Comparison of ENCODE assay signal across 28 cellular contexts in genomic region chr4:11824557-11824956, GRCh38.
"Had no signal": no experiment of that assay in that cellular context is flagged by ENCODE, and none has a peak within 500 bp of the region (broad histone marks: within the 10 kb centered on the region; RNA-seq: fewer than 3 reads in every experiment).

No MANE protein-coding gene starts in this region.

- H3K36me3 ChIP-seq: heart left ventricle, lower lobe of right lung, neural progenitor cell, vagina had no signal

- H3K9me3 ChIP-seq: lower lobe of right lung, psoas muscle, vagina had no signal

- DNase-seq: activated CD4-positive, alpha-beta T cell treated with anti-CD3 and anti-CD28 coated beads for 4 hours; activated CD4-positive, alpha-beta T cell treated with anti-CD3 and anti-CD28 coated beads, Interleukin-2, amount 50 U/mL, for 4 hours; activated CD4-positive, CD25-positive, alpha-beta regulatory T cell; activated effector memory CD4-positive, alpha-beta T cell treated with Interleukin-2 at 50 U/mL for 16 hours; activated naive CD4-positive, alpha-beta T cell treated with Interleukin-2 at 50 U/mL for 16 hours; activated T-cell treated with anti-CD3 and anti-CD28 coated beads for 4 hours; activated T-cell treated with anti-CD3 and anti-CD28 coated beads, Interleukin-2, amount 50 U/mL, for 72 hours; anterior cingulate cortex; dermis blood vessel endothelial cell; effector memory CD4-positive, alpha-beta T cell; heart left ventricle; kidney glomerular epithelial cell; lower lobe of right lung; mesenchymal stem cell; natural killer cell; occipital lobe; psoas muscle; stimulated activated CD4-positive, alpha-beta T cell treated with anti-CD3 and anti-CD28 coated beads, Interleukin-1b, Interleukin-23, amount 100 ng/mL, for 48 hours; stimulated activated CD4-positive, alpha-beta T cell treated with anti-CD3 and anti-CD28 coated beads, Interleukin-4, amount 100 ng/mL, for 4 hours; stimulated activated CD8-positive, alpha-beta memory T cell treated with anti-CD3 and anti-CD28 coated beads, Interleukin-4, amount 100 ng/mL, for 48 hours; stimulated activated naive CD8-positive, alpha-beta T cell treated with anti-CD3 and anti-CD28 coated beads, Interleukin-15, amount 100 ng/mL, for 72 hours; substantia nigra had no signal

- H3K4me1 ChIP-seq: heart left ventricle, lower lobe of right lung, parathyroid adenoma, psoas muscle, vagina had no signal

- H3K27me3 ChIP-seq: heart left ventricle, neural progenitor cell, vagina had no signal

- ATAC-seq: activated T-cell treated with anti-CD3 and anti-CD28 coated beads, Interleukin-2, amount 50 U/mL, for 72 hours; heart left ventricle; left lobe of liver; natural killer cell; psoas muscle; stimulated activated memory B cell treated with anti-CD40 and anti-IgM and Interleukin-4, amounts not matched to agents 10 μg/mL and 1 μg/mL and 100 μg/mL, for 72 hours; stimulated activated naive CD8-positive, alpha-beta T cell treated with anti-CD3 and anti-CD28 coated beads, Interleukin-15, amount 100 ng/mL, for 72 hours had no signal

- H3K27ac ChIP-seq: heart left ventricle, lower lobe of right lung, neural progenitor cell, parathyroid adenoma, psoas muscle, vagina had no signal

- H3K4me3 ChIP-seq: heart left ventricle, lower lobe of right lung, neural progenitor cell, psoas muscle, smooth muscle cell, vagina had no signal
